9 cellular contexts compared by ENCODE assay signal in genomic region chr1:243286409-243287127, GRCh38. TPM values are rescaled to one million over a fixed set of nuclear protein-coding genes. Genes with fewer than 3 reads are reported as not detected.
DNase-seq lines count a peak whose midpoint lies in the region; ATAC-seq and TF ChIP-seq lines count a peak whose summit lies in the region.
"Had no signal": no experiment of that assay in that cellular context is flagged by ENCODE, and none has a peak within 500 bp of the region (broad histone marks: within the 10 kb centered on the region; RNA-seq: fewer than 3 reads in every experiment).

No MANE protein-coding gene starts in this region.

- H3K27ac Mint-ChIP-seq in central memory CD8-positive, alpha-beta T cell (ENCODE audit: low read depth) = peak overlapping the region; percentile 29

- H3K4me1 ChIP-seq in osteoblast (ENCODE audit: insufficient read depth, low read length) = peaks cover 42% of the 10 kb centered on the region
- H3K4me1 ChIP-seq: pancreas had no signal

- DNase-seq in EH (ENCODE audit: low read depth) = peak; percentile 37
- peak; percentile 34 for DNase-seq in NB4 (ENCODE audit: low read depth)
- no peak for DNase-seq in central memory CD8-positive, alpha-beta T cell (ENCODE audit: low spot score in 2 of 2)
- peak; percentile 58 for DNase-seq in osteoblast (ENCODE audit: insufficient read length, low spot score, missing footprints)
- no peak for DNase-seq in RPMI8226
- no peak for DNase-seq in cerebellar nuclear complex (lab: John Stamatoyannopoulos, UW)
- DNase-seq: pancreas had no signal

- H3K79me2 ChIP-seq in osteoblast (ENCODE audit: insufficient read depth, low read length) = peaks cover 24% of the 10 kb centered on the region

- H3K9me3 ChIP-seq in osteoblast (ENCODE audit: low read depth, low read length) = no peaks in the 10 kb centered on the region
- H3K9me3 ChIP-seq: pancreas had no signal

- no peak for ATAC-seq in central memory CD8-positive, alpha-beta T cell (replicated peaks; ENCODE audit: extremely low read depth, poor library complexity, severe bottlenecking)
- no peak for ATAC-seq in HG02623 (IDR thresholded peaks at IDR 0.05; ENCODE audit: unreplicated experiment)
- ATAC-seq in GM19328 (IDR thresholded peaks at IDR 0.05; ENCODE audit: unreplicated experiment) = no peak

- no peaks in the 10 kb centered on the region for H3K27me3 ChIP-seq in osteoblast (ENCODE audit: insufficient read depth, low read length)
- H3K27me3 ChIP-seq: pancreas had no signal

- H3K36me3 Mint-ChIP-seq in central memory CD8-positive, alpha-beta T cell (ENCODE audit: insufficient read depth) = peaks cover 25% of the 10 kb centered on the region

- no peak overlapping the region for H2AFZ ChIP-seq in osteoblast (ENCODE audit: low read length)

- no peak for TF ChIP-seq POLR2A in NB4 (IDR thresholded peaks at IDR 0.05; ENCODE audit: extremely low read depth, insufficient read length)

- no peaks in the 10 kb centered on the region for H4K20me1 ChIP-seq in osteoblast (ENCODE audit: insufficient read depth, low read length)

- peak overlapping the region; percentile 39 for H3K4me2 ChIP-seq in osteoblast (ENCODE audit: insufficient read depth, low read length)

- peak overlapping the region; percentile 77 for H3K27ac ChIP-seq in osteoblast (ENCODE audit: low read depth, low read length)

- no peaks in the 10 kb centered on the region for H3K9me3 Mint-ChIP-seq in central memory CD8-positive, alpha-beta T cell

- H3K4me3 ChIP-seq in NB4 (ENCODE audit: low read depth, low read length) (no peak overlapping the region), osteoblast (ENCODE audit: insufficient read depth, low read length) (no peak overlapping the region)
- H3K4me3 ChIP-seq: pancreas had no signal

- TF ChIP-seq CTCF in NB4 (IDR thresholded peaks at IDR 0.05; ENCODE audit: low read depth, low read length) (no peak), osteoblast (IDR thresholded peaks at IDR 0.05; ENCODE audit: extremely low read depth, low read depth, low read length) (no peak)

- H3K4me3 Mint-ChIP-seq in central memory CD8-positive, alpha-beta T cell = no peak overlapping the region

- no peaks in the 10 kb centered on the region for H3K27me3 Mint-ChIP-seq in central memory CD8-positive, alpha-beta T cell

- peaks cover 9% of the 10 kb centered on the region for H3K36me3 ChIP-seq in osteoblast (ENCODE audit: insufficient read depth, low read length)

- peaks cover 6% of the 10 kb centered on the region for H3K4me1 Mint-ChIP-seq in central memory CD8-positive, alpha-beta T cell

RNA-seq across cellular contexts. Expression of gene SDCCAG8, which starts 30.7 kb away (rescaled TPM):
- total RNA-seq in osteoblast = 42.7 and 63.9 TPM in 2 replicates

RNA-seq across cellular contexts. Expression of gene CEP170, which starts 31.5 kb away (rescaled TPM):
- 90.5 and 102 TPM in 2 replicates for total RNA-seq in osteoblast

Comparison
In these comparisons a context has a peak if more than half of its experiments do, and no peak if none do; other contexts are left out.
1. DNase-seq: peak in EH (single experiment), NB4 (single experiment) and osteoblast (single experiment); none in central memory CD8-positive, alpha-beta T cell (0 of 2), RPMI8226 (single experiment) and cerebellar nuclear complex (0 of 2).